14 cellular contexts compared by ENCODE assay signal in the genomic region with DNA sequence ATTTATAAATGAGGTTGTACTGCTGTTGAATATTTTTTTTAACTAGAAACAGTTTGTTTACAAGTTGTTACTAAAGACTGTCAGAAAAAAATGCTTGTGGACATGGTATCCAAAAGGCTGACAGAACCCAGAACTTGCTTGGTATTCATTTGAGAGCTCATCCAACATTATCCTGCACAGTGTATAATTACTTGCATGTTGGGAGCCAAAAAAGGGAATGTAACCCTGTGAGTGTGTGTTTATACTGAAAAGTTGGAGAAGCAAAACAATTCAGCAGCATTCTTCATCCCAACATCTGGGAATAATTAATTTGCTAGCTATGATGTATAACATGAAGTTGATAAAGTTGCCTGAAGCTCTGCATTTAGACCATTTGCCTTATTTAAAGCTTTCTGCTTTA. TPM values are rescaled to one million over a fixed set of nuclear protein-coding genes. Genes with fewer than 3 reads are reported as not detected.
DNase-seq lines count a peak whose midpoint lies in the region; ATAC-seq and TF ChIP-seq lines count a peak whose summit lies in the region.
"Had no signal": no experiment of that assay in that cellular context is flagged by ENCODE, and none has a peak within 500 bp of the region (broad histone marks: within the 10 kb centered on the region; RNA-seq: fewer than 3 reads in every experiment).

No MANE protein-coding gene starts in this region.

- no peak overlapping the region for H3K4me3 Mint-ChIP-seq in osteocyte (ENCODE audit: unreplicated experiment)
- H3K4me3 Mint-ChIP-seq: GM23338 had no signal

- no peak for ATAC-seq in GM21723 (IDR thresholded peaks at IDR 0.05; ENCODE audit: unreplicated experiment)
- ATAC-seq: GM23338 had no signal

- no peaks in the 10 kb centered on the region for H3K36me3 ChIP-seq in SK-N-MC (ENCODE audit: insufficient read depth, low read length)
- H3K36me3 ChIP-seq: BLaER1, MG63 had no signal

- H3K36me3 Mint-ChIP-seq in osteocyte (ENCODE audit: unreplicated experiment): no peaks in the 10 kb centered on the region

- H3K9me3 Mint-ChIP-seq in osteocyte (ENCODE audit: unreplicated experiment): no peaks in the 10 kb centered on the region
- H3K9me3 Mint-ChIP-seq: GM23338 had no signal

- H3K9me3 ChIP-seq in SK-N-MC (ENCODE audit: low read depth, low read length): no peaks in the 10 kb centered on the region
- H3K9me3 ChIP-seq: BLaER1, MG63 had no signal

- peak; percentile 18 for DNase-seq in AG08396 (ENCODE audit: low spot score)
- peak; percentile 87 for DNase-seq in SK-N-MC (ENCODE audit: low read depth, low spot score)
- peak; percentile 97 for DNase-seq in fibroblast of villous mesenchyme (ENCODE audit: low read depth)
- no peak for DNase-seq in osteocyte (ENCODE audit: extremely low spot score, unreplicated experiment)
- no peak for DNase-seq in SKM-1 (lab: John Stamatoyannopoulos, UW; ENCODE audit: unreplicated experiment)
- DNase-seq in NCI-H1436 (lab: John Stamatoyannopoulos, UW): no peak
- DNase-seq in GOT3 (lab: John Stamatoyannopoulos, UW): no peak
- DNase-seq: GDM1; MG63; NCI-H226; stimulated activated CD4-positive, alpha-beta T cell treated with anti-CD3 and anti-CD28 coated beads, Interleukin-12 subunit alpha, Interleukin-12 subunit beta, amount 100 ng/mL, for 4 hours had no signal

- H3K27me3 Mint-ChIP-seq in osteocyte (ENCODE audit: unreplicated experiment): no peaks in the 10 kb centered on the region

- H3K9ac ChIP-seq in SK-N-MC (ENCODE audit: insufficient read length): no peak overlapping the region
- H3K9ac ChIP-seq: BLaER1 had no signal

- no peak for TF ChIP-seq CTCF in fibroblast of villous mesenchyme (IDR thresholded peaks at IDR 0.05; ENCODE audit: insufficient read depth, low read depth, low read length)
- no peak for TF ChIP-seq CTCF in osteocyte (IDR thresholded peaks at IDR 0.05)

- H3K27ac Mint-ChIP-seq in osteocyte (ENCODE audit: unreplicated experiment): peak overlapping the region; percentile 92
- H3K27ac Mint-ChIP-seq: GM23338 had no signal

- H3K27ac ChIP-seq in SK-N-MC: peak overlapping the region; percentile 95
- H3K27ac ChIP-seq: BLaER1 had no signal

- H3K4me1 Mint-ChIP-seq in osteocyte (ENCODE audit: unreplicated experiment): peaks cover 64% of the 10 kb centered on the region

- H3K4me3 ChIP-seq in SK-N-MC (peak overlapping the region; percentile 38), fibroblast of villous mesenchyme (ENCODE audit: low read depth, low read length) (no peak overlapping the region)
- H3K4me3 ChIP-seq: BLaER1, GM23338, MG63 had no signal

RNA-seq across cellular contexts. Expression of a gene that starts 42.1 kb away (rescaled TPM):
- 94.4 and 140 TPM in 2 replicates for total RNA-seq in fibroblast of villous mesenchyme
- total RNA-seq in osteocyte: 41.9 and 46.5 TPM in 2 replicates

Comparison
In these comparisons a context has a peak if more than half of its experiments do, and no peak if none do; other contexts are left out.
1. DNase-seq: peak in AG08396 (single experiment), SK-N-MC (single experiment) and fibroblast of villous mesenchyme (single experiment); none in osteocyte (single experiment), SKM-1 (single experiment), NCI-H1436 (single experiment) and GOT3 (single experiment).